ENCODE assay signal across 1 cellular context in the genomic region with DNA sequence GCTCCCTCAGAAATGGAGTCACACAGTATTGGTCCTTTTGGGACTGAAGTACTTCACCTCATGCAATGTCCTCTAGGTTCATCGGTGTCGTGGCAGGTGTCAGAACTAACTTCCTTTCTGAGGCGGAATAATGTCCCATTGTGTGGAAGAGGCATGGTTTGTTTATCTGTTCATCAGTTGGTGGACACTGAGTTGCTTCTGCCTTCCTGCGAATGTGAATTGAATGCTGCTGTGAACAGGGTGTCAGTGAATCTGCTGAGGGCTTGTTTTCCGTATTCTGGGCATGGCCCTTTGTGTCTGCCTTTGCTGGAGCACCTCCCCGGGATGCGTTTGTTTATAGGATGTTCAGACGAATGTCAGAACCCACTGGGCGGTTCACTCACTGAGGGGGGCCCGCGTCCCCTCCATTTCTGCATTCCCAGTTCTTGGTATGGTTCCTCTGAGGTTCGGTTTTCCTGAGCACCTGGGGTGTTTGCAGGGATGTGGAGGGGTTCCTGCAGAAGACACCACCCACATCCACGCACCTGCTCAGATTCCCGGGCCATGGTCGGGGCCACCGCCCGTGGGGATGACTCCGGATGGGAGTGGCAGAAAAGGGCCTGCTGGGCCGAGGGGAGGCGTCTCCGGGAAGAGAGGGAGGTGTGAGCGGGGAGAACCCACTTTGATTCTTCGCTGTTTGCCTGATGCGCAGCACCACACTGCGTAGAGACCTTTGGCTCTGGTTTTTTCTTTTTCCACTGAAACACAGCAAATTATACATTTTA.
A peak's percentile ranks its signal among the peaks of the same experiment; 100 is the strongest.
TF ChIP-seq lines count a peak whose summit lies in the region.

No MANE protein-coding gene starts in this region.

TF ChIP-seq in K562, 482 proteins besides CTCF, POLR2A, EP300 and RAD21:
- TF ChIP-seq POLR2G (IDR thresholded peaks at IDR 0.05; ENCODE audit: low read depth, low read length) (0 out of 2 replicates have a peak, but pooled peaks have one; percentile 38), ADNP (tag; IDR thresholded peaks at IDR 0.05) (no peak)
